ENCODE assay signal across 9 cellular contexts in the genomic region with DNA sequence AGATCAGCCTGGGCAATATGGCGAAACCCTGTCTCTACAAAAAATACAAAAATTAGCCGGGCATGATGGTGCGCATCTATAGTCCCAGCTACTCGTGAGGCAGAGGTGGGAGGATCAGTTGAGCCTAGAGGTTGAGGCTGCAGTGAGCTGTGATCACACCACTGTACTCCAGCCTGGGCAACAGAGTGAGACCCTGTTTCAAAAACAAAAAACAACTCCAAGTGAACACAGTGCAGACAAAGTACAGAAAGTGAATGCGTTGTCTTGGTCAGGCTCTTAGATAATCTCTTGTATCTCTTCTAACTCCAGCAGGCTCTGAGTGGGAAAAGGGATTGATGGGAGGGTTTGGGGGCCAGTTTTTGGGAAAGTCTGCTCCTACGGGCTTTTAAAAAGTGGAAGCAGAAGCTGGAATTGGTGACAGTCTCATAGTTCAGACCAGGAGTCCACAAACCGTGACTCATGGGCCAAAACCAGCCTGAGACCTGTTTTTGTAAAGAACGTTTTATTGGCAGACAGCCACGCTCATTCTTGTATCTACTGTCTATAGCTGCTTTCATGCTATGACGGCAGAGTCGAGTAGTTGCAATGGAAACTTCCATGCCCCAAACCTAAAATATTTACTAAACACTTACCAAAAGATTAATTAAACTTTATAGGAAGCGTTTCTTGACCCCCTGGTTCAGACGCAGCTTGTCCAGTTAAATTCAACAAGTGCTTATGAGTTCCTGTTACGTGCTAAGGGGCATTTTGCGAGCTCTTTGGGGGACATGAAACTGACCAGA. TPM values are rescaled to one million over a fixed set of nuclear protein-coding genes. Genes with fewer than 3 reads are reported as not detected.
A peak's percentile ranks its signal among the peaks of the same experiment; 100 is the strongest.
DNase-seq lines count a peak whose midpoint lies in the region; ATAC-seq, FAIRE-seq and TF ChIP-seq lines count a peak whose summit lies in the region.
"Had no signal": no experiment of that assay in that cellular context is flagged by ENCODE, and none has a peak within 500 bp of the region (broad histone marks: within the 10 kb centered on the region; RNA-seq: fewer than 3 reads in every experiment).

No MANE protein-coding gene starts in this region.

- H3K9me3 ChIP-seq in mammary epithelial cell (replicated peaks; ENCODE audit: insufficient read depth, low read length) (no peaks in the 10 kb centered on the region), stomach smooth muscle (ENCODE audit: control insufficient read depth in 2 of 2, low read length in 2 of 2) (no peaks in the 10 kb centered on the region)

- DNase-seq in H54 (ENCODE audit: insufficient read length, low spot score), result peak; percentile 70
- peak; percentile 93 for DNase-seq in mammary epithelial cell
- peak; percentile 98 for DNase-seq in iris pigment epithelial cell (ENCODE audit: low read depth)
- no peak for DNase-seq in activated CD4-positive, alpha-beta T cell treated with anti-CD3 and anti-CD28 coated beads for 48 hours
- DNase-seq in activated CD4-positive, alpha-beta memory T cell treated with anti-CD3 and anti-CD28 coated beads, Interleukin-2, amount 10 ng/mL, durations not matched to agents 7 days and 5 days, result no peak
- no peak for DNase-seq in effector CD8-positive, alpha-beta T cell (lab: John Stamatoyannopoulos, UW)

- dilution Hi-C loops in mammary epithelial cell (cut with HindIII; ENCODE audit: low sequenced_read_pairs), result no loop called here

- H3K36me3 ChIP-seq in mammary epithelial cell (ENCODE audit: insufficient read depth, low read length) (peaks cover 14% of the 10 kb centered on the region), stomach smooth muscle (ENCODE audit: control insufficient read depth in 2 of 2, insufficient read depth in 2 of 2, low read length in 2 of 2) (peaks cover 42 to 45% of the 10 kb centered on the region in 2 donors)

- no peaks in the 10 kb centered on the region for H4K20me1 ChIP-seq in mammary epithelial cell (ENCODE audit: insufficient read depth, low read length)

- 60% methylated on average over 14 of the region's 15 CpGs for WGBS in mammary epithelial cell (ENCODE audit: low coverage, missing lambda C conversion rate)

- H3K4me2 ChIP-seq in mammary epithelial cell (ENCODE audit: insufficient read depth, low read depth, low read length), result peak overlapping the region; percentile 3

- no peak overlapping the region for H3K4me3 Mint-ChIP-seq in activated CD4-positive, alpha-beta memory T cell treated with anti-CD3 and anti-CD28 coated beads, Interleukin-2, amount 10 ng/mL, durations not matched to agents 7 days and 5 days

- no TSS peak for BruUV-seq in mammary epithelial cell (replicated peaks; lab: Mats Ljungman, UMichigan)

- no peaks in the 10 kb centered on the region for H3K9me3 Mint-ChIP-seq in activated CD4-positive, alpha-beta memory T cell treated with anti-CD3 and anti-CD28 coated beads, Interleukin-2, amount 10 ng/mL, durations not matched to agents 7 days and 5 days

- intact Hi-C loops in mammary epithelial cell (cut with micrococcal nuclease), result loop anchor here (2.0 kb wide), 1 partner anchor 66 kb away; no protein-coding TSS in a partner anchor

- TF ChIP-seq CTCF in mammary epithelial cell (conservative IDR thresholded peaks at IDR 0.05 in 1 of 2, IDR thresholded peaks at IDR 0.05 in 1 of 2; ENCODE audit: extremely low read depth in 1 of 2, insufficient read depth in 1 of 2, low read depth in 1 of 2, low read length in 2 of 2), result no peak

- H3K27me3 Mint-ChIP-seq in activated CD4-positive, alpha-beta memory T cell treated with anti-CD3 and anti-CD28 coated beads, Interleukin-2, amount 10 ng/mL, durations not matched to agents 7 days and 5 days, result no peaks in the 10 kb centered on the region

- no peaks in the 10 kb centered on the region for H3K36me3 Mint-ChIP-seq in activated CD4-positive, alpha-beta memory T cell treated with anti-CD3 and anti-CD28 coated beads, Interleukin-2, amount 10 ng/mL, durations not matched to agents 7 days and 5 days (ENCODE audit: low read depth)

- in situ Hi-C loops in mammary epithelial cell (cut with MboI; ENCODE audit: low sequenced_read_pairs in 2 of 2), result loop anchor here in 1 of 2 donors (10.0 kb wide), 1 partner anchor 56 kb away; no protein-coding TSS in a partner anchor

- POLR2A ChIA-PET in activated CD4-positive, alpha-beta memory T cell treated with anti-CD3 and anti-CD28 coated beads, Interleukin-2, amount 10 ng/mL, durations not matched to agents 7 days and 5 days (lab: Charles Lee), result no interaction called here

- H3K27ac ChIP-seq in mammary epithelial cell (ENCODE audit: insufficient read depth, low read depth, low read length) (peak overlapping the region; percentile 74), stomach smooth muscle (ENCODE audit: low read length) (peak overlapping the region; percentile 91)

- H3K4me1 ChIP-seq in mammary epithelial cell (ENCODE audit: insufficient read depth, low read length) (peaks cover 36% of the 10 kb centered on the region), stomach smooth muscle (ENCODE audit: control insufficient read depth, insufficient read depth, low read length) (peaks cover 28% of the 10 kb centered on the region)

- TF ChIP-seq POLR2A in H54 (IDR thresholded peaks at IDR 0.05; ENCODE audit: low read depth, low read length), result no peak

- no peaks in the 10 kb centered on the region for H3K4me1 Mint-ChIP-seq in activated CD4-positive, alpha-beta memory T cell treated with anti-CD3 and anti-CD28 coated beads, Interleukin-2, amount 10 ng/mL, durations not matched to agents 7 days and 5 days

- CTCF ChIA-PET in mammary epithelial cell (lab: Charles Lee; ENCODE audit: low non-redundant PET), result no interaction called here
- CTCF ChIA-PET in activated CD4-positive, alpha-beta memory T cell treated with anti-CD3 and anti-CD28 coated beads, Interleukin-2, amount 10 ng/mL, durations not matched to agents 7 days and 5 days (lab: Charles Lee), result no interaction called here

- no peak overlapping the region for H3K9ac ChIP-seq in mammary epithelial cell (ENCODE audit: insufficient read depth, low read length)
- H3K9ac ChIP-seq in stomach smooth muscle (ENCODE audit: low read length in 2 of 2), result peak overlapping the region; percentile 36 to 48

- H3K27me3 ChIP-seq in mammary epithelial cell (ENCODE audit: insufficient read depth, low read length) (no peaks in the 10 kb centered on the region), stomach smooth muscle (ENCODE audit: control insufficient read depth in 1 of 2, insufficient read depth in 2 of 2, low read length in 2 of 2) (no peaks in the 10 kb centered on the region)

- no peak for FAIRE-seq in H54 (lab: Jason Lieb, UNC)
- FAIRE-seq: G401.6 had no signal

- H2AFZ ChIP-seq in mammary epithelial cell (ENCODE audit: low read depth, low read length), result no peak overlapping the region

- ATAC-seq in GM21423 (IDR thresholded peaks at IDR 0.05; ENCODE audit: unreplicated experiment), result no peak

- H3K27ac Mint-ChIP-seq in activated CD4-positive, alpha-beta memory T cell treated with anti-CD3 and anti-CD28 coated beads, Interleukin-2, amount 10 ng/mL, durations not matched to agents 7 days and 5 days, result no peak overlapping the region

- H3K79me2 ChIP-seq in mammary epithelial cell (ENCODE audit: insufficient read depth, low read length), result no peaks in the 10 kb centered on the region

- no peak overlapping the region for H3K4me3 ChIP-seq in mammary epithelial cell (replicated peaks in 1 of 3; ENCODE audit: insufficient read depth in 1 of 3, low read depth in 2 of 3, low read length in 3 of 3)
- peak overlapping the region in 1 of 2 donors; percentile 29 for H3K4me3 ChIP-seq in stomach smooth muscle (ENCODE audit: low read length in 2 of 2)

RNA-seq across cellular contexts. Expression of gene NDST1, which starts 32.9 kb away (rescaled TPM):
- total RNA-seq in mammary epithelial cell, result 100 to 1,000 TPM; 114 to 128 TPM
- polyA plus RNA-seq in mammary epithelial cell, result 43.2 TPM
- polyA minus RNA-seq in mammary epithelial cell, result 101 TPM
- total RNA-seq in activated CD4-positive, alpha-beta memory T cell treated with anti-CD3 and anti-CD28 coated beads, Interleukin-2, amount 10 ng/mL, durations not matched to agents 7 days and 5 days, result under 1 TPM; 0.13 to 0.18 TPM

Comparison
In these comparisons a context has a peak if more than half of its experiments do, and no peak if none do; other contexts are left out.
1. DNase-seq: peak in H54 (single experiment), mammary epithelial cell (single experiment) and iris pigment epithelial cell (single experiment); none in activated CD4-positive, alpha-beta T cell treated with anti-CD3 and anti-CD28 coated beads for 48 hours (single experiment), activated CD4-positive, alpha-beta memory T cell treated with anti-CD3 and anti-CD28 coated beads, Interleukin-2, amount 10 ng/mL, durations not matched to agents 7 days and 5 days (single experiment) and effector CD8-positive, alpha-beta T cell (single experiment).
2. RNA of gene NDST1, which starts 32.9 kb away (total RNA-seq): 114 to 128 TPM in mammary epithelial cell; 0.13 to 0.18 TPM in activated CD4-positive, alpha-beta memory T cell treated with anti-CD3 and anti-CD28 coated beads, Interleukin-2, amount 10 ng/mL, durations not matched to agents 7 days and 5 days; every median in the first group is over 10 times any median in the second.